Comparison of ENCODE assay signal across 19 cellular contexts in genomic region chr10:52027055-52027454, GRCh38.
DNase-seq lines count a peak whose midpoint lies in the region; ATAC-seq, FAIRE-seq and TF ChIP-seq lines count a peak whose summit lies in the region.
"Had no signal": no experiment of that assay in that cellular context is flagged by ENCODE, and none has a peak within 500 bp of the region (broad histone marks: within the 10 kb centered on the region; RNA-seq: fewer than 3 reads in every experiment).

No MANE protein-coding gene starts in this region.

- intact Hi-C loops in ovary (cut with DNase I), result no loop called here
- intact Hi-C loops in head of caudate nucleus (cut with DNase I), result no loop called here

- ATAC-seq in GM23338 (no peak), GM21786 (IDR thresholded peaks at IDR 0.05; ENCODE audit: unreplicated experiment) (no peak)

- H2AFZ ChIP-seq in GM23338, result no peak overlapping the region

- H3K79me2 ChIP-seq in GM23338 (replicated peaks; ENCODE audit: insufficient read depth), result no peaks in the 10 kb centered on the region

- H3K4me3 ChIP-seq in GM23338 (no peak overlapping the region), WI38 (ENCODE audit: low read depth, low read length) (peak overlapping the region; percentile 45), small intestine (ENCODE audit: low read depth in 1 of 2, low read length in 2 of 2) (no peak overlapping the region), ovary (no peak overlapping the region)
- H3K4me3 ChIP-seq: BLaER1 had no signal

- H3K4me1 ChIP-seq in GM23338 (ENCODE audit: insufficient read depth) (peaks cover 12% of the 10 kb centered on the region), small intestine (ENCODE audit: control insufficient read depth in 2 of 2, insufficient read depth in 1 of 2, low read depth in 1 of 2, low read length in 1 of 2) (no peaks in the 10 kb centered on the region), ovary (ENCODE audit: insufficient read depth) (no peaks in the 10 kb centered on the region)
- H3K4me1 ChIP-seq: BLaER1 had no signal

- no peak overlapping the region for H3K4me2 ChIP-seq in GM23338
- H3K4me2 ChIP-seq: BLaER1 had no signal

- no peak for TF ChIP-seq EP300 in ovary (IDR thresholded peaks at IDR 0.05)

- H3K27me3 ChIP-seq in GM23338 (ENCODE audit: insufficient read depth), result no peaks in the 10 kb centered on the region
- no peaks in the 10 kb centered on the region for H3K27me3 ChIP-seq in small intestine (ENCODE audit: control insufficient read depth in 2 of 2, insufficient read depth in 2 of 2, low read length in 2 of 2)
- H3K27me3 ChIP-seq in ovary, result no peaks in the 10 kb centered on the region
- H3K27me3 ChIP-seq: BLaER1 had no signal

- H3K9me2 ChIP-seq in GM23338 (ENCODE audit: insufficient read depth), result no peaks in the 10 kb centered on the region

- DNase-seq in A172 (ENCODE audit: low spot score) (peak; percentile 2), GM23338 (ENCODE audit: low spot score) (no peak), fibroblast of peridontal ligament (ENCODE audit: extremely low read depth) (peak; percentile 24), small intestine (no peak), ovary (no peak), head of caudate nucleus (no peak)
- DNase-seq: CD8-positive, alpha-beta memory T cell; DND-41; GF-D8; Karpas-422; NCI-H1417; NCI-H2029; NCI-H226; NCI-H526; SHP77 treated with DMSO at 0.1 percent for 48 hours had no signal

- WGBS in small intestine, 3 donors, result 67 to 85% (median 83%) methylated on average over 4 of the region's 4 CpGs
- 24 to 37% (median 36%) methylated on average over 4 of the region's 4 CpGs for WGBS in ovary, 3 donors

- H3F3A ChIP-seq in GM23338 (replicated peaks; ENCODE audit: low read depth), result peaks cover 17% of the 10 kb centered on the region

- peaks cover 82% of the 10 kb centered on the region for H3K36me3 Mint-ChIP-seq in GM23338 (ENCODE audit: low read depth)
- H3K36me3 Mint-ChIP-seq: CD8-positive, alpha-beta memory T cell had no signal

- no peak overlapping the region for H3K27ac Mint-ChIP-seq in GM23338
- H3K27ac Mint-ChIP-seq: CD8-positive, alpha-beta memory T cell had no signal

- peaks cover 14% of the 10 kb centered on the region; the same call in 1 of the 2 replicates for H3K36me3 ChIP-seq in GM23338 (ENCODE audit: insufficient read depth)
- no peaks in the 10 kb centered on the region for H3K36me3 ChIP-seq in small intestine (ENCODE audit: control insufficient read depth in 2 of 2, insufficient read depth in 2 of 2, low read length in 2 of 2)
- H3K36me3 ChIP-seq in ovary, result no peaks in the 10 kb centered on the region
- H3K36me3 ChIP-seq: BLaER1 had no signal

- peaks cover 52% of the 10 kb centered on the region for H3K9me3 Mint-ChIP-seq in GM23338

- TF ChIP-seq CTCF in GM23338 (conservative IDR thresholded peaks at IDR 0.05; ENCODE audit: low read depth in 2 of 2), result no peak
- TF ChIP-seq CTCF in WI38 (IDR thresholded peaks at IDR 0.05; ENCODE audit: low read depth, low read length), result no peak
- TF ChIP-seq CTCF in ovary (IDR thresholded peaks at IDR 0.05), result no peak

- no peak for TF ChIP-seq POLR2A in ovary (IDR thresholded peaks at IDR 0.05)

- H3K4me3 Mint-ChIP-seq in GM23338, result no peak overlapping the region
- H3K4me3 Mint-ChIP-seq: CD8-positive, alpha-beta memory T cell had no signal

- no peaks in the 10 kb centered on the region for H3K9me3 ChIP-seq in small intestine (ENCODE audit: control insufficient read depth, low read depth)
- H3K9me3 ChIP-seq in ovary, result no peaks in the 10 kb centered on the region
- H3K9me3 ChIP-seq: BLaER1 had no signal

- H3K27me3 Mint-ChIP-seq in GM23338 (ENCODE audit: insufficient read depth, low read depth, poor library complexity), result peaks cover 50% of the 10 kb centered on the region
- H3K27me3 Mint-ChIP-seq: CD8-positive, alpha-beta memory T cell had no signal

- H4K20me1 ChIP-seq in GM23338 (replicated peaks; ENCODE audit: insufficient read depth), result no peaks in the 10 kb centered on the region
- H4K20me1 ChIP-seq: BLaER1 had no signal

- H3K27ac ChIP-seq in GM23338 (ENCODE audit: low read depth) (no peak overlapping the region), small intestine (ENCODE audit: low read depth in 1 of 2, low read length in 1 of 2) (no peak overlapping the region), ovary (no peak overlapping the region)
- H3K27ac ChIP-seq: BLaER1 had no signal

- no peak for FAIRE-seq in small intestine (lab: Jason Lieb, UNC)
- FAIRE-seq: RCC 7860 had no signal

- peaks cover 29% of the 10 kb centered on the region for H3K4me1 Mint-ChIP-seq in GM23338
- H3K4me1 Mint-ChIP-seq: CD8-positive, alpha-beta memory T cell had no signal

TF ChIP-seq in GM23338, 12 proteins besides CTCF, POLR2A, EP300 and RAD21:
- 0 out of 2 replicates have a peak, but pooled peaks have one; percentile 33 for TF ChIP-seq POLR2AphosphoS5 (IDR thresholded peaks at IDR 0.05; ENCODE audit: low read depth)
- no peak for TF ChIP-seq ZNF462 (CRISPR knock-in tag; IDR thresholded peaks at IDR 0.05)
- TF ChIP-seq ZNF114 (CRISPR knock-in tag; IDR thresholded peaks at IDR 0.05), result no peak
- no peak for TF ChIP-seq ETS1 (IDR thresholded peaks at IDR 0.05)

Comparison
In these comparisons a context has a peak if more than half of its experiments do, and no peak if none do; other contexts are left out.
1. DNase-seq: peak in A172 (single experiment) and fibroblast of peridontal ligament (single experiment); none in GM23338 (single experiment), small intestine (single experiment), ovary (0 of 5) and head of caudate nucleus (0 of 42).